12 cellular contexts compared by ENCODE assay signal in the genomic region with DNA sequence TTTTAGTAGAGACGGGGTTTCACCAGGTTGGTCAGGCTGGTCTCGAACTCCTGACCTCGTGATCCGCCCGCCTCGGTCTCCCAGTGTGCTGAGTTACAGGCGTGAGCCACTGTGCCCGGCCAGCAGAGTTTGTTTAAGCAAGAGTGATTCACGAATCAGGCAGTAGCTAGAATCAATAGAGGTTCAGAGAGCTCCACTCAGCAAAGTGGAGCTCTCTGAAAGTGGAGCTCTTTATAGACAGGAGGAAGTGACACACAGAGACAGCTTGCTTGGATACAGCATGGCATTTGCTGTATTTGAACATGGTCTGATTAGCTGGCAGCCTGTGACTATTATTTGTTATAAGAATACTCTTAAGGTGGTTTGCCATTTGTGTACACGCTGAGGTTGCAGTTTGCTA. TPM values are rescaled to one million over a fixed set of nuclear protein-coding genes. Genes with fewer than 3 reads are reported as not detected.
DNase-seq lines count a peak whose midpoint lies in the region; ATAC-seq lines count a peak whose summit lies in the region.
"Had no signal": no experiment of that assay in that cellular context is flagged by ENCODE, and none has a peak within 500 bp of the region (broad histone marks: within the 10 kb centered on the region; RNA-seq: fewer than 3 reads in every experiment).

No MANE protein-coding gene starts in this region.

- DNase-seq in NCI-H510A (lab: John Stamatoyannopoulos, UW) (peak; percentile 7), NCI-H510A treated with DMSO at 0.1 percent for 48 hours (lab: John Stamatoyannopoulos, UW) (no peak), SHP77 treated with DMSO at 0.1 percent for 48 hours (lab: John Stamatoyannopoulos, UW) (peak; percentile 2), glomerular visceral epithelial cell (ENCODE audit: extremely low spot score) (peak; percentile 7), stromal cell of bone marrow (ENCODE audit: low read depth) (peak; percentile 35), G401 (ENCODE audit: low spot score) (no peak)
- DNase-seq in activated naive CD4-positive, alpha-beta T cell treated with anti-CD3 and anti-CD28 coated beads, Interleukin-2, amount 50 U/mL, for 72 hours (ENCODE audit: low spot score in 2 of 2) = no peak
- DNase-seq: effector CD8-positive, alpha-beta T cell; occipital lobe; WERI-Rb-1 had no signal

- H3K9me3 Mint-ChIP-seq in activated T-helper 17 cell treated with anti-CD3 and anti-CD28 coated beads, Interleukin-2, amount 50 U/mL, for 72 hours = no peaks in the 10 kb centered on the region
- H3K9me3 Mint-ChIP-seq in activated naive CD4-positive, alpha-beta T cell treated with anti-CD3 and anti-CD28 coated beads, Interleukin-2, amount 50 U/mL, for 72 hours = no peaks in the 10 kb centered on the region

- in situ Hi-C loops in G401 (cut with HindIII; ENCODE audit: low sequenced_read_pairs) = no loop called here

- H3K4me3 Mint-ChIP-seq in activated T-helper 17 cell treated with anti-CD3 and anti-CD28 coated beads, Interleukin-2, amount 50 U/mL, for 72 hours = no peak overlapping the region

- no peak for ATAC-seq in activated T-helper 17 cell treated with anti-CD3 and anti-CD28 coated beads, Interleukin-2, amount 50 U/mL, for 72 hours (replicated peaks)
- no peak for ATAC-seq in activated naive CD4-positive, alpha-beta T cell treated with anti-CD3 and anti-CD28 coated beads, Interleukin-2, amount 50 U/mL, for 72 hours

- peaks cover 38% of the 10 kb centered on the region for H3K27me3 Mint-ChIP-seq in activated T-helper 17 cell treated with anti-CD3 and anti-CD28 coated beads, Interleukin-2, amount 50 U/mL, for 72 hours

- H3K36me3 Mint-ChIP-seq in activated T-helper 17 cell treated with anti-CD3 and anti-CD28 coated beads, Interleukin-2, amount 50 U/mL, for 72 hours (ENCODE audit: low read depth) = no peaks in the 10 kb centered on the region
- H3K36me3 Mint-ChIP-seq in activated naive CD4-positive, alpha-beta T cell treated with anti-CD3 and anti-CD28 coated beads, Interleukin-2, amount 50 U/mL, for 72 hours = no peaks in the 10 kb centered on the region

- H3K27ac Mint-ChIP-seq in activated T-helper 17 cell treated with anti-CD3 and anti-CD28 coated beads, Interleukin-2, amount 50 U/mL, for 72 hours = no peak overlapping the region
- no peak overlapping the region for H3K27ac Mint-ChIP-seq in activated naive CD4-positive, alpha-beta T cell treated with anti-CD3 and anti-CD28 coated beads, Interleukin-2, amount 50 U/mL, for 72 hours

- H3K4me1 Mint-ChIP-seq in activated T-helper 17 cell treated with anti-CD3 and anti-CD28 coated beads, Interleukin-2, amount 50 U/mL, for 72 hours = no peaks in the 10 kb centered on the region

RNA-seq across cellular contexts. Expression of a gene that starts 27.1 kb away (rescaled TPM):
- total RNA-seq in G401 (2014; rRNA removed; shearing (Covaris generic)) = not detected in 2 replicates
- under 1 TPM; 0.06 to 0.24 TPM for total RNA-seq in activated T-helper 17 cell treated with anti-CD3 and anti-CD28 coated beads, Interleukin-2, amount 50 U/mL, for 72 hours
- under 1 TPM; 0.07 to 0.16 TPM for total RNA-seq in activated naive CD4-positive, alpha-beta T cell treated with anti-CD3 and anti-CD28 coated beads, Interleukin-2, amount 50 U/mL, for 72 hours
- total RNA-seq: NCI-H460 had no signal

Comparison
In these comparisons a context has a peak if more than half of its experiments do, and no peak if none do; other contexts are left out.
1. DNase-seq: peak in NCI-H510A (single experiment), SHP77 treated with DMSO at 0.1 percent for 48 hours (single experiment), glomerular visceral epithelial cell (single experiment) and stromal cell of bone marrow (single experiment); none in NCI-H510A treated with DMSO at 0.1 percent for 48 hours (single experiment), G401 (single experiment) and activated naive CD4-positive, alpha-beta T cell treated with anti-CD3 and anti-CD28 coated beads, Interleukin-2, amount 50 U/mL, for 72 hours (0 of 2).